Comparison of ENCODE assay signal across 13 cellular contexts in genomic region chr3:182651461-182651860, GRCh38.
DNase-seq lines count a peak whose midpoint lies in the region; ATAC-seq and TF ChIP-seq lines count a peak whose summit lies in the region.
"Had no signal": no experiment of that assay in that cellular context is flagged by ENCODE, and none has a peak within 500 bp of the region (broad histone marks: within the 10 kb centered on the region; RNA-seq: fewer than 3 reads in every experiment).

No MANE protein-coding gene starts in this region.

- H3K9me3 ChIP-seq in mucosa of rectum (ENCODE audit: control insufficient read depth in 2 of 2, low read length in 2 of 2): no peaks in the 10 kb centered on the region
- no peaks in the 10 kb centered on the region for H3K9me3 ChIP-seq in gastroesophageal sphincter

- no peaks in the 10 kb centered on the region for H3K27me3 ChIP-seq in mucosa of rectum (ENCODE audit: control insufficient read depth in 2 of 2, insufficient read depth in 2 of 2, low read length in 2 of 2)
- no peaks in the 10 kb centered on the region for H3K27me3 ChIP-seq in gastroesophageal sphincter

- H3K36me3 ChIP-seq in mucosa of rectum (ENCODE audit: control insufficient read depth in 2 of 2, insufficient read depth in 2 of 2, low read length in 2 of 2) (no peaks in the 10 kb centered on the region), gastroesophageal sphincter (no peaks in the 10 kb centered on the region)

- ATAC-seq in left lobe of liver: peak; percentile 73
- ATAC-seq in gastroesophageal sphincter: no peak

- H3K4me3 ChIP-seq in mucosa of rectum (ENCODE audit: low read length in 2 of 2) (peak overlapping the region; percentile 13 to 20), gastroesophageal sphincter (no peak overlapping the region)

- H3K9ac ChIP-seq in mucosa of rectum (ENCODE audit: low read depth in 1 of 2, low read length in 2 of 2): no peak overlapping the region

- peak overlapping the region; percentile 72 to 79 for H3K27ac ChIP-seq in mucosa of rectum (ENCODE audit: low read depth in 2 of 2, low read length in 2 of 2)
- H3K27ac ChIP-seq in gastroesophageal sphincter: no peak overlapping the region

- no peak for TF ChIP-seq POLR2A in gastroesophageal sphincter (IDR thresholded peaks at IDR 0.05)

- DNase-seq in HuH-7 (ENCODE audit: low spot score) (peak; percentile 10), left lobe of liver (ENCODE audit: low spot score) (no peak), OCI-M2 (lab: John Stamatoyannopoulos, UW; ENCODE audit: unreplicated experiment) (no peak), NCI-H2171 (lab: John Stamatoyannopoulos, UW) (no peak), CD1c-positive myeloid dendritic cell (ENCODE audit: extremely low spot score) (no peak)
- DNase-seq: C1 segment of cervical spinal cord; CD4-positive, alpha-beta memory T cell; DMS53; GF-D8; GOT3; H9 had no signal

- TF ChIP-seq EP300 in gastroesophageal sphincter (IDR thresholded peaks at IDR 0.05): no peak

- no peak for TF ChIP-seq CTCF in gastroesophageal sphincter (IDR thresholded peaks at IDR 0.05)

- H3K4me1 ChIP-seq in mucosa of rectum (ENCODE audit: control insufficient read depth in 2 of 2, insufficient read depth in 2 of 2, low read length in 2 of 2): peaks cover 12 to 14% of the 10 kb centered on the region in 2 donors
- no peaks in the 10 kb centered on the region for H3K4me1 ChIP-seq in gastroesophageal sphincter

- 81 to 82% methylated on average over 6 to 8 of the region's 8 CpGs for WGBS in gastroesophageal sphincter (ENCODE audit: low coverage in 1 of 2), 2 donors

Comparison
In these comparisons a context has a peak if more than half of its experiments do, and no peak if none do; other contexts are left out.
1. H3K27ac ChIP-seq: peak in mucosa of rectum (2 of 2); none in gastroesophageal sphincter (0 of 4).
2. H3K4me3 ChIP-seq: peak in mucosa of rectum (2 of 2); none in gastroesophageal sphincter (0 of 2).